ENCODE assay signal across 15 cellular contexts in the genomic region with DNA sequence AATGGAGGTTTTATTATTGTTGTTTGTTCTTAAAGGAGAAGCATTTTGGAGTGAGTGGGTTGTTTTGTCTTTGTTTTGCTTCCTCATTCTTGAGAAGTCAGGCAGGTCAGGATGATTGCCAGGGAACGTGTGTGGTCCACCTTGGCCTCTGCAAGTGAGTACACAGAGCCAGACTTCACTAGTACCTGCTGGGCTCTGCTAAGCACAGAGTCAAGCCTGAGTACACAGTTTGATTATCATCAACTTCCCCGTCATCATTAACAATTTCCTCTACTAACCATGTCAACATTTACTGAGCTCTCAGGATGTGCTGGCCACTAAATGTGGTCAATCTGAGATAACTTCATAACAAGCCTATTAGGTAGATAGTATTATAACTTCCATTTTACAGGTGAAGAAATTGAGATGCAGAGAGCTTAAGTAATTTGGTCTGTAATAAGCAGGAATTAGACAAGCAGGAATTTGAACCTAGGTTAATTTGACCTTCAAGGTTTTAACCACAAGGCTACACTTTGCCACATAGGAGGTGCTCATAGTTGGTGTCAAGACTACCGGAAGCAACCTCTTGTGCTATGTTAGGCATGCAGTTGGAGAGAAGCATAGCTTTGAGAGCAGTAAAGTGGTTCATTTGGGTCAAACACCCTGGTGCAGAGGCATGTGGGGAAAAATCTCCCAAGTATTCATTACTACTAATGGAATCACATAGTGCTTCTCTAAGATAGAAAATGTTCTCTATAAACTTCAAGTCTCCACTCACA.
DNase-seq lines count a peak whose midpoint lies in the region; ATAC-seq and TF ChIP-seq lines count a peak whose summit lies in the region.
"Had no signal": no experiment of that assay in that cellular context is flagged by ENCODE, and none has a peak within 500 bp of the region (broad histone marks: within the 10 kb centered on the region; RNA-seq: fewer than 3 reads in every experiment).

No MANE protein-coding gene starts in this region.

- no peaks in the 10 kb centered on the region for H3K36me3 Mint-ChIP-seq in neural crest cell (ENCODE audit: low read depth)

- DNase-seq in DMS79 treated with DMSO at 0.1 percent for 48 hours (lab: John Stamatoyannopoulos, UW) = peak; percentile 65
- DNase-seq in PC-9 = peak; percentile 5 to 90
- DNase-seq in foreskin melanocyte = peak; percentile 65
- no peak for DNase-seq in neural crest cell (ENCODE audit: low read depth, low spot score)
- no peak for DNase-seq in sigmoid colon
- DNase-seq in midbrain (lab: John Stamatoyannopoulos, UW) = no peak
- no peak for DNase-seq in SHP77 treated with DMSO at 0.1 percent for 48 hours (lab: John Stamatoyannopoulos, UW)
- DNase-seq: activated CD4-positive, alpha-beta T cell treated with anti-CD3 and anti-CD28 coated beads, Interleukin-2, amount 10 ng/mL, durations not matched to agents 24 days and 14 days; aorta; BE2C; effector memory CD4-positive, alpha-beta T cell; heart right ventricle had no signal

- TF ChIP-seq CTCF in PC-9 (conservative IDR thresholded peaks at IDR 0.05) = no peak
- no peak for TF ChIP-seq CTCF in neural crest cell (conservative IDR thresholded peaks at IDR 0.05)
- TF ChIP-seq CTCF in sigmoid colon (IDR thresholded peaks at IDR 0.05) = no peak

- H3K9me3 ChIP-seq in PC-9 (ENCODE audit: insufficient read depth, low read depth) = peaks cover 4% of the 10 kb centered on the region
- H3K9me3 ChIP-seq in sigmoid colon = no peaks in the 10 kb centered on the region
- H3K9me3 ChIP-seq: BE2C, heart right ventricle had no signal

- CTCF ChIA-PET in PC-9 (lab: Charles Lee) = no interaction called here

- H3K27me3 ChIP-seq in PC-9 (ENCODE audit: insufficient read depth, low read depth) = no peaks in the 10 kb centered on the region
- no peaks in the 10 kb centered on the region for H3K27me3 ChIP-seq in sigmoid colon
- H3K27me3 ChIP-seq: BE2C, heart right ventricle had no signal

- H3K27ac ChIP-seq in PC-9 (0 out of 2 replicates have a peak overlapping the region, but pooled peaks have one; percentile 11), sigmoid colon (no peak overlapping the region)

- H3K27ac Mint-ChIP-seq in neural crest cell (ENCODE audit: unreplicated experiment) = peak overlapping the region; percentile 2
- H3K27ac Mint-ChIP-seq: activated CD4-positive, alpha-beta T cell treated with anti-CD3 and anti-CD28 coated beads, Interleukin-2, amount 10 ng/mL, durations not matched to agents 24 days and 14 days; activated T-helper 17 cell treated with anti-CD3 and anti-CD28 coated beads, Interleukin-2, amount 50 U/mL, for 72 hours had no signal

- POLR2A ChIA-PET in PC-9 (lab: Charles Lee; ENCODE audit: unreplicated experiment) = interaction anchor here (0.7 kb wide), 1 partner anchor 36 kb away, joined by 3 read pairs; no protein-coding TSS in a partner anchor

- 0 out of 2 replicates have a peak overlapping the region, but pooled peaks have one; percentile 15 for H2AFZ ChIP-seq in PC-9

- H3K79me2 ChIP-seq in PC-9 (ENCODE audit: low read depth) = no peaks in the 10 kb centered on the region

- H3K4me1 ChIP-seq in PC-9 (replicated peaks; ENCODE audit: insufficient read depth) (peaks cover 21% of the 10 kb centered on the region), sigmoid colon (peaks cover 0 to 1% (median 0%) of the 10 kb centered on the region in 4 donors)
- H3K4me1 ChIP-seq: BE2C had no signal

- no peak overlapping the region for H3K4me3 Mint-ChIP-seq in neural crest cell
- H3K4me3 Mint-ChIP-seq: activated CD4-positive, alpha-beta T cell treated with anti-CD3 and anti-CD28 coated beads, Interleukin-2, amount 10 ng/mL, durations not matched to agents 24 days and 14 days; activated T-helper 17 cell treated with anti-CD3 and anti-CD28 coated beads, Interleukin-2, amount 50 U/mL, for 72 hours had no signal

- H3K4me2 ChIP-seq in PC-9 = peak overlapping the region; percentile 6; the same call in 1 of the 2 replicates

- peaks cover 20% of the 10 kb centered on the region for H3K4me1 Mint-ChIP-seq in neural crest cell
- H3K4me1 Mint-ChIP-seq: activated CD4-positive, alpha-beta T cell treated with anti-CD3 and anti-CD28 coated beads, Interleukin-2, amount 10 ng/mL, durations not matched to agents 24 days and 14 days; activated T-helper 17 cell treated with anti-CD3 and anti-CD28 coated beads, Interleukin-2, amount 50 U/mL, for 72 hours had no signal

- no peak for TF ChIP-seq EP300 in sigmoid colon (IDR thresholded peaks at IDR 0.05)

- no peaks in the 10 kb centered on the region for H3K27me3 Mint-ChIP-seq in neural crest cell (ENCODE audit: low read depth)
- H3K27me3 Mint-ChIP-seq: activated CD4-positive, alpha-beta T cell treated with anti-CD3 and anti-CD28 coated beads, Interleukin-2, amount 10 ng/mL, durations not matched to agents 24 days and 14 days had no signal

- TF ChIP-seq POLR2A in sigmoid colon (IDR thresholded peaks at IDR 0.05) = no peak

- H3K36me3 ChIP-seq in PC-9 (ENCODE audit: low read depth) (no peaks in the 10 kb centered on the region), sigmoid colon (no peaks in the 10 kb centered on the region)
- H3K36me3 ChIP-seq: BE2C, heart right ventricle had no signal

- 34 to 49% methylated on average over 3 of the region's 3 CpGs for WGBS in sigmoid colon, 2 donors

- H3K4me3 ChIP-seq in PC-9 (no peak overlapping the region), sigmoid colon (no peak overlapping the region)
- H3K4me3 ChIP-seq: heart right ventricle had no signal

- H4K20me1 ChIP-seq in PC-9 (ENCODE audit: insufficient read depth) = no peaks in the 10 kb centered on the region

- no peak for ATAC-seq in GM19463 (IDR thresholded peaks at IDR 0.05; ENCODE audit: unreplicated experiment)
- ATAC-seq: activated T-helper 17 cell treated with anti-CD3 and anti-CD28 coated beads, Interleukin-2, amount 50 U/mL, for 72 hours; Panc1 had no signal

- intact Hi-C loops in PC-9 (cut with micrococcal nuclease; ENCODE audit: unreplicated experiment) (no loop called here), sigmoid colon (cut with DNase I) (no loop called here)

- no TSS peak for BruUV-seq in PC-9 (replicated peaks; lab: Mats Ljungman, UMichigan)

- H3F3A ChIP-seq in PC-9 (ENCODE audit: insufficient read depth, low read depth) = peaks cover 16% of the 10 kb centered on the region

- no peaks in the 10 kb centered on the region for H3K9me3 Mint-ChIP-seq in neural crest cell
- H3K9me3 Mint-ChIP-seq: activated CD4-positive, alpha-beta T cell treated with anti-CD3 and anti-CD28 coated beads, Interleukin-2, amount 10 ng/mL, durations not matched to agents 24 days and 14 days had no signal

- no peaks in the 10 kb centered on the region for H3K9me2 ChIP-seq in PC-9 (ENCODE audit: insufficient read depth)

Comparison
In these comparisons a context has a peak if more than half of its experiments do, and no peak if none do; other contexts are left out.
1. DNase-seq: peak in DMS79 treated with DMSO at 0.1 percent for 48 hours (single experiment), PC-9 (2 of 2) and foreskin melanocyte (single experiment); none in neural crest cell (single experiment), sigmoid colon (single experiment), midbrain (single experiment) and SHP77 treated with DMSO at 0.1 percent for 48 hours (single experiment).